25 cellular contexts compared by ENCODE assay signal in genomic region chr15:56953790-56954189, GRCh38. TPM values are rescaled to one million over a fixed set of nuclear protein-coding genes. Genes with fewer than 3 reads are reported as not detected.
DNase-seq lines count a peak whose midpoint lies in the region; ATAC-seq, FAIRE-seq and TF ChIP-seq lines count a peak whose summit lies in the region.
"Had no signal": no experiment of that assay in that cellular context is flagged by ENCODE, and none has a peak within 500 bp of the region (broad histone marks: within the 10 kb centered on the region; RNA-seq: fewer than 3 reads in every experiment).

No MANE protein-coding gene starts in this region.

- ATAC-seq in GM12878 (no peak), GM18511 (IDR thresholded peaks at IDR 0.05; ENCODE audit: unreplicated experiment) (no peak)

- CTCF ChIA-PET in HEK293 (lab: Yijun Ruan, JAX) (no interaction called here), GM12878 (lab: Yijun Ruan, JAX) (interaction anchor here (1.0 kb wide), 1 partner anchor 24 kb away, joined by 3 read pairs; no protein-coding TSS in a partner anchor)

- WGBS in GM12878 (ENCODE audit: insufficient coverage, insufficient replicate concordance, low lambda C conversion rate, missing lambda C conversion rate), result 100% methylated on average over 1 of the region's 1 CpG

- no peaks in the 10 kb centered on the region for H3K9me3 ChIP-seq in HEK293 (ENCODE audit: control insufficient read depth, insufficient read depth, low read depth, low read length)
- H3K9me3 ChIP-seq in GM12878 (replicated peaks; ENCODE audit: control insufficient read depth, insufficient read depth, low read length), result peaks cover 5% of the 10 kb centered on the region
- H3K9me3 ChIP-seq: BE2C had no signal

- H3K27ac ChIP-seq in HEK293 (ENCODE audit: extremely low read depth, low read depth, low read length), result no peak overlapping the region
- no peak overlapping the region for H3K27ac ChIP-seq in GM12878 (ENCODE audit: control insufficient read depth, insufficient read depth)
- H3K27ac ChIP-seq: BLaER1 had no signal

- no peak overlapping the region for H2AFZ ChIP-seq in GM12878 (ENCODE audit: control insufficient read depth, low read depth, low read length)

- H3K27me3 ChIP-seq in GM12878 (replicated peaks in 1 of 2; ENCODE audit: control insufficient read depth in 2 of 2, insufficient read depth in 2 of 2, low read length in 1 of 2), result no peaks in the 10 kb centered on the region
- H3K27me3 ChIP-seq: BE2C, BLaER1 had no signal

- RAD21 ChIA-PET in GM12878 (lab: Charles Lee; ENCODE audit: unreplicated experiment), result interaction anchor here (0.6 kb wide), 1 partner anchor 44 kb away, joined by 3 read pairs; no protein-coding TSS in a partner anchor

- no peak overlapping the region for H3K9ac ChIP-seq in GM12878 (ENCODE audit: control insufficient read depth, insufficient read depth, low read length)
- H3K9ac ChIP-seq: BLaER1 had no signal

- no peak for TF ChIP-seq POLR2A in GM12878 (IDR thresholded peaks at IDR 0.05; ENCODE audit: low read depth, low read length)

- no peak for TF ChIP-seq EP300 in GM12878 (IDR thresholded peaks at IDR 0.05; ENCODE audit: borderline replicate concordance in 1 of 2, control insufficient read depth in 1 of 2, low read depth in 2 of 2, low read length in 2 of 2)

- TF ChIP-seq RAD21 in GM12878 (IDR thresholded peaks at IDR 0.05; ENCODE audit: insufficient read depth, low read depth, low read length), result no peak

- H3K36me3 ChIP-seq in HEK293 (ENCODE audit: control insufficient read depth in 2 of 2, insufficient read depth in 1 of 2, low read length in 2 of 2) (no peaks in the 10 kb centered on the region), GM12878 (ENCODE audit: control insufficient read depth in 2 of 2, insufficient read depth in 2 of 2, low read length in 1 of 2) (no peaks in the 10 kb centered on the region)

- H3K4me2 ChIP-seq in GM12878 (ENCODE audit: control insufficient read depth, insufficient read depth), result no peak overlapping the region
- H3K4me2 ChIP-seq: BLaER1 had no signal

- FAIRE-seq in G401.6 (lab: Jason Lieb, UNC), result peak; percentile 17
- no peak for FAIRE-seq in GM12878 (lab: Jason Lieb, UNC)
- FAIRE-seq: GM12892, GM18507, GM19239 had no signal

- peaks cover 7% of the 10 kb centered on the region for H3K4me1 ChIP-seq in HEK293 (ENCODE audit: control insufficient read depth, insufficient read depth, low read length)
- H3K4me1 ChIP-seq in GM12878 (ENCODE audit: control insufficient read depth, insufficient read depth, low read length), result peaks cover 15% of the 10 kb centered on the region
- H3K4me1 ChIP-seq: BE2C, BLaER1 had no signal

- BruUV-seq in GM12878 (replicated peaks; lab: Mats Ljungman, UMichigan), result no TSS peak

- POLR2A ChIA-PET in HEK293 (lab: Yijun Ruan, JAX) (no interaction called here), GM12878 (lab: Charles Lee) (no interaction called here)

- DNase-seq in GM12878 (ENCODE audit: low read depth, low spot score) (no peak), cerebellar cortex (ENCODE audit: low spot score) (no peak), epidermal melanocyte (ENCODE audit: insufficient read length, low spot score) (no peak)
- DNase-seq: 8988T; ACHN; BE2C; C1 segment of cervical spinal cord; CD4-positive, alpha-beta memory T cell; CD4-positive, CD25-positive, alpha-beta regulatory T cell; CD8-positive, alpha-beta memory T cell; COR-L47; DMS 273 treated with DMSO at 0.1 percent for 48 hours; DMS153; DMS53; DMS79; DND-41; EL; GF-D8 had no signal

- in situ Hi-C loops in GM12878 (cut with MboI), result no loop called here

- SMC1A ChIA-PET in GM12878 (lab: Charles Lee; ENCODE audit: uncharacterized antibody, unreplicated experiment), result no interaction called here

- peaks cover 36% of the 10 kb centered on the region for H3K79me2 ChIP-seq in GM12878 (ENCODE audit: control insufficient read depth, insufficient read depth, low read length)

- intact Hi-C loops in GM12878 (cut with micrococcal nuclease; ENCODE audit: unreplicated experiment), result no loop called here

- no peak overlapping the region for H3K4me3 ChIP-seq in HEK293 (ENCODE audit: low read depth, low read length)
- H3K4me3 ChIP-seq in GM12878, result no peak overlapping the region
- H3K4me3 ChIP-seq: BLaER1 had no signal

- TF ChIP-seq CTCF in HEK293 (tag by site-specific recombination; IDR thresholded peaks at IDR 0.05), result no peak
- no peak for TF ChIP-seq CTCF in GM12878 (IDR thresholded peaks at IDR 0.05 in 2 of 3, conservative IDR thresholded peaks at IDR 0.05 in 1 of 3; ENCODE audit: control insufficient read depth in 2 of 3, extremely low read depth in 1 of 3, insufficient read depth in 1 of 3, low read depth in 3 of 3, low read length in 3 of 3)

- H4K20me1 ChIP-seq in GM12878 (ENCODE audit: control insufficient read depth, insufficient read depth), result no peaks in the 10 kb centered on the region

TF ChIP-seq in HEK293, 187 proteins besides CTCF, POLR2A, EP300 and RAD21 (continues in another document):
- TF ChIP-seq REPIN1 (tag by site-specific recombination; IDR thresholded peaks at IDR 0.05; ENCODE audit: low read depth) (no peak), ATF2 (tag by site-specific recombination; IDR thresholded peaks at IDR 0.05; ENCODE audit: low read depth) (peak; percentile 58; the same call in 1 of the 2 replicates), ZNF132 (tag by site-specific recombination; IDR thresholded peaks at IDR 0.05; ENCODE audit: borderline replicate concordance) (no peak), KLF7 (tag by site-specific recombination; IDR thresholded peaks at IDR 0.05; ENCODE audit: borderline replicate concordance) (no peak), ZNF404 (tag by site-specific recombination; IDR thresholded peaks at IDR 0.05) (no peak)

TF ChIP-seq in GM12878, 131 proteins besides CTCF, POLR2A, EP300 and RAD21:
- TF ChIP-seq MEF2A (IDR thresholded peaks at IDR 0.05; ENCODE audit: insufficient read depth, low read depth, low read length), result no peak
- TF ChIP-seq ATF7 (IDR thresholded peaks at IDR 0.05; ENCODE audit: low read depth), result peak; percentile 39; the same call in 1 of the 2 replicates
- no peak for TF ChIP-seq GATAD2B (conservative IDR thresholded peaks at IDR 0.05; ENCODE audit: low read depth)
TF ChIP-seq in GM12878: peak in this region for 1.

RNA-seq across cellular contexts. Expression of gene TCF12, which starts 35.3 kb away (rescaled TPM):
- 192 and 220 TPM in 2 replicates for total RNA-seq in GM12878 (2013; cell fraction: nucleolus; rRNA removed)
- total RNA-seq in GM12878 (2014; rRNA removed), result 70.9 and 72.5 TPM in 2 replicates
- 47.1 and 51.2 TPM in 2 replicates for total RNA-seq in GM12878 (2014; rRNA removed; fragmentation: Illumina TruSeq; extraction: Trizol)
- 66.5 and 68.1 TPM in 2 replicates for total RNA-seq in GM12878 (2021)
- polyA plus RNA-seq in GM12878 (2011; ENCODE audit: low read depth), result 8.0 TPM
- 43.4 and 69.3 TPM in 2 replicates for polyA plus RNA-seq in GM12878 (2011; rRNA removed)
- polyA plus RNA-seq in GM12878 (2011; cell fraction: cytosol; rRNA removed), result 52.1 and 60.9 TPM in 2 replicates
- 62.3 and 64.0 TPM in 2 replicates for polyA plus RNA-seq in GM12878 (2011; cell fraction: nucleus; rRNA removed)
- polyA plus RNA-seq in GM12878 (2012), result 13.1 and 20.3 TPM in 2 replicates
- polyA plus RNA-seq in GM12878 (2014; fragmentation: Illumina TruSeq; extraction: Trizol), result 55.7 and 72.5 TPM in 2 replicates
- 1 to 10 TPM; 8.2 to 9.0 TPM for polyA plus RNA-seq in GM12878 (2014; fragmentation: Nextera tagmentation; extraction: Ambion mirVana)
- polyA plus RNA-seq in GM12878 (2014; rRNA removed), result 36.4 and 43.1 TPM in 2 replicates
- 10 to 100 TPM; 48.9 to 50.1 TPM for polyA plus RNA-seq in GM12878 (2016; fragmentation: Nextera tagmentation; extraction: Ambion mirVana)
- polyA minus RNA-seq in GM12878 (2011; rRNA and poly(A)+ RNA removed), result 75.6 and 114 TPM in 2 replicates
- polyA minus RNA-seq in GM12878 (2011; cell fraction: cytosol; rRNA and poly(A)+ RNA removed), result 19.0 and 31.8 TPM in 2 replicates
- 55.2 and 99.8 TPM in 2 replicates for polyA minus RNA-seq in GM12878 (2011; cell fraction: nucleus; rRNA and poly(A)+ RNA removed)
